Comparison of ENCODE assay signal across 1 cellular context in genomic region chr15:89690276-89691218, GRCh38.
A peak's percentile ranks its signal among the peaks of the same experiment; 100 is the strongest.
TF ChIP-seq lines count a peak whose summit lies in the region.

PEX11A (minus strand) TSS chr15:89690754; CDS start chr15:89690632, 122 bp downstream.
WDR93 (plus strand) TSS chr15:89690811; CDS start chr15:89701747, 10,936 bp downstream.

TF ChIP-seq in HepG2, 621 proteins besides CTCF, POLR2A, EP300 and RAD21 (continued from another document and continues in another):
- TF ChIP-seq CREBL2 (CRISPR knock-in tag; IDR thresholded peaks at IDR 0.05; ENCODE audit: borderline replicate concordance) (no peak), GATAD1 (CRISPR knock-in tag; IDR thresholded peaks at IDR 0.05) (peak; percentile 62), KLF15 (CRISPR knock-in tag; IDR thresholded peaks at IDR 0.05; ENCODE audit: borderline replicate concordance) (no peak), SATB2 (CRISPR knock-in tag; IDR thresholded peaks at IDR 0.05) (no peak), HOXA3 (CRISPR knock-in tag; IDR thresholded peaks at IDR 0.05) (peak; percentile 72), ZNF788 (CRISPR knock-in tag; IDR thresholded peaks at IDR 0.05; ENCODE audit: borderline replicate concordance) (peak; percentile 81), HIC2 (CRISPR knock-in tag; IDR thresholded peaks at IDR 0.05; ENCODE audit: low read depth) (no peak), MXD3 (CRISPR knock-in tag; IDR thresholded peaks at IDR 0.05) (peak; percentile 56; the same call in 1 of the 2 replicates), RNF219 (CRISPR knock-in tag; IDR thresholded peaks at IDR 0.05) (no peak), TMF1 (CRISPR knock-in tag; IDR thresholded peaks at IDR 0.05; ENCODE audit: low read depth) (no peak), ELF1 (CRISPR knock-in tag; IDR thresholded peaks at IDR 0.05) (peak; percentile 67; the same call in 1 of the 2 replicates), MED13 (CRISPR knock-in tag; IDR thresholded peaks at IDR 0.05) (no peak), ZNF256 (CRISPR knock-in tag; conservative IDR thresholded peaks at IDR 0.05) (no peak), PRDM15 (CRISPR knock-in tag; IDR thresholded peaks at IDR 0.05) (no peak), MXD4 (CRISPR knock-in tag; IDR thresholded peaks at IDR 0.05) (peak; percentile 62), CHD2 (IDR thresholded peaks at IDR 0.05; ENCODE audit: low read depth, low read length) (no peak), FOXO1 (CRISPR knock-in tag; IDR thresholded peaks at IDR 0.05) (no peak), ZNF773 (CRISPR knock-in tag; IDR thresholded peaks at IDR 0.05; ENCODE audit: borderline replicate concordance) (no peak), TOPORS (CRISPR knock-in tag; IDR thresholded peaks at IDR 0.05) (no peak), ZNF619 (CRISPR knock-in tag; IDR thresholded peaks at IDR 0.05) (no peak), ZC3H13 (CRISPR knock-in tag; IDR thresholded peaks at IDR 0.05) (no peak), ZNF274 (CRISPR knock-in tag; IDR thresholded peaks at IDR 0.05) (peak; percentile 80), ATM (IDR thresholded peaks at IDR 0.05; ENCODE audit: borderline replicate concordance) (no peak), SMC3 (IDR thresholded peaks at IDR 0.05; ENCODE audit: low read length) (no peak), NAIF1 (CRISPR knock-in tag; IDR thresholded peaks at IDR 0.05; ENCODE audit: borderline replicate concordance) (peak; percentile 48; the same call in 1 of the 2 replicates), HNRNPL (IDR thresholded peaks at IDR 0.05; ENCODE audit: low read depth, low read length) (peak; percentile 50; the same call in 1 of the 2 replicates), ZNF280D (CRISPR knock-in tag; IDR thresholded peaks at IDR 0.05) (peak; percentile 78; the same call in 1 of the 2 replicates), ZNF761 (CRISPR knock-in tag; conservative IDR thresholded peaks at IDR 0.05) (peak; percentile 76; the same call in 1 of the 2 replicates), NR3C1 (CRISPR knock-in tag; IDR thresholded peaks at IDR 0.05) (no peak), TCF7 (IDR thresholded peaks at IDR 0.05; ENCODE audit: low read depth) (no peak), ZNF18 (CRISPR knock-in tag; IDR thresholded peaks at IDR 0.05; ENCODE audit: insufficient replicate concordance) (no peak), RFXAP (CRISPR knock-in tag; IDR thresholded peaks at IDR 0.05; ENCODE audit: borderline replicate concordance) (0 out of 2 replicates have a peak, but pooled peaks have one; percentile 21), JARID2 (CRISPR knock-in tag; IDR thresholded peaks at IDR 0.05; ENCODE audit: insufficient replicate concordance) (no peak), ZBTB43 (CRISPR knock-in tag; conservative IDR thresholded peaks at IDR 0.05) (no peak), ZNF180 (CRISPR knock-in tag; IDR thresholded peaks at IDR 0.05; ENCODE audit: borderline replicate concordance, low read depth) (no peak), ETV6 (CRISPR knock-in tag; conservative IDR thresholded peaks at IDR 0.05) (no peak; the same call in 1 of the 2 replicates), KAT8 (CRISPR knock-in tag; IDR thresholded peaks at IDR 0.05) (peak; percentile 79), ZNF282 (IDR thresholded peaks at IDR 0.05; ENCODE audit: partially characterized antibody) (no peak), ZNF512 (CRISPR knock-in tag; IDR thresholded peaks at IDR 0.05) (no peak), ZNF660 (CRISPR knock-in tag; IDR thresholded peaks at IDR 0.05; ENCODE audit: borderline replicate concordance, low read depth) (no peak), SP5 (CRISPR knock-in tag; IDR thresholded peaks at IDR 0.05; ENCODE audit: borderline replicate concordance, low read depth) (peak; percentile 64; the same call in 1 of the 2 replicates), ZNF367 (CRISPR knock-in tag; IDR thresholded peaks at IDR 0.05; ENCODE audit: borderline replicate concordance) (no peak), CSRNP2 (CRISPR knock-in tag; conservative IDR thresholded peaks at IDR 0.05; ENCODE audit: low read depth) (no peak), POLR2G (IDR thresholded peaks at IDR 0.05; ENCODE audit: low read depth, low read length) (peak; percentile 80), ZNF362 (CRISPR knock-in tag; IDR thresholded peaks at IDR 0.05; ENCODE audit: borderline replicate concordance) (no peak), ZNF782 (CRISPR knock-in tag; IDR thresholded peaks at IDR 0.05; ENCODE audit: borderline replicate concordance) (no peak)
